9 cellular contexts compared by ENCODE assay signal in the genomic region with DNA sequence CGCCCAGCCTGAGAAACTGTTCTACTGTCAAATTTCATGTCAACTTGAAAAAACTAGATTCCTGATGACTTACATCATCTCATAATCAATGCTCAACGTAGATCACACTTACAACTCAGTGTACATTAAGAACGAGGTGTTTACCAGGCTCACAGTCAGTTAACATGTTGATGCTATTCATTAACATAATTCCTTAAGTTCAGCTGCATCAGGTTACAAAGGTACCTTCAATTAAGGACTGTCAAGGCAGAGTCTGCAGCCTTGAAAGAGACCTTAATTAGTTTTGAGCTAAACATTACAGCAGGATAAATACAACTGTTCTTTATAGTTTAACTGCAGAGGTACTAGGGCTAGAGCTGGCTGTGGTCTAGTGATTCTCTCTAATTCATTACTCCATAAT. TPM values are rescaled to one million over a fixed set of nuclear protein-coding genes. Genes with fewer than 3 reads are reported as not detected.
DNase-seq lines count a peak whose midpoint lies in the region; ATAC-seq and TF ChIP-seq lines count a peak whose summit lies in the region.
"Had no signal": no experiment of that assay in that cellular context is flagged by ENCODE, and none has a peak within 500 bp of the region (broad histone marks: within the 10 kb centered on the region; RNA-seq: fewer than 3 reads in every experiment).

No MANE protein-coding gene starts in this region.

- H3K14ac ChIP-seq in mesenchymal stem cell (ENCODE audit: low read length in 2 of 2), result no peak overlapping the region

- no peak overlapping the region for H3K4ac ChIP-seq in mesenchymal stem cell (ENCODE audit: low read depth in 1 of 2, low read length in 2 of 2)

- H3K27ac ChIP-seq in left ventricle myocardium inferior (replicated peaks) (peak overlapping the region; percentile 99), ascending aorta (peak overlapping the region; percentile 97 to 98), mesenchymal stem cell (ENCODE audit: low read length, poor library complexity, severe bottlenecking) (peak overlapping the region; percentile 12)

- no peak overlapping the region for H2AK5ac ChIP-seq in mesenchymal stem cell (ENCODE audit: low read length, severe bottlenecking)

- no peak overlapping the region for H4K91ac ChIP-seq in mesenchymal stem cell (ENCODE audit: low read length)

- H3K4me3 ChIP-seq in left ventricle myocardium inferior, result peak overlapping the region; percentile 79
- H3K4me3 ChIP-seq in ascending aorta, result peak overlapping the region; percentile 87 to 92
- peak overlapping the region in 1 of 2 experiments; percentile 87 for H3K4me3 ChIP-seq in mesenchymal stem cell (ENCODE audit: insufficient read depth in 1 of 2, low read depth in 1 of 2, low read length in 2 of 2)

- no peak overlapping the region for H3K23ac ChIP-seq in mesenchymal stem cell (ENCODE audit: low read length in 2 of 2)

- peaks cover 9% of the 10 kb centered on the region for H3K79me1 ChIP-seq in mesenchymal stem cell (replicated peaks; ENCODE audit: low read length, poor library complexity, severe bottlenecking)

- H4K8ac ChIP-seq in mesenchymal stem cell (ENCODE audit: low read length), result no peak overlapping the region

- WGBS in mesenchymal stem cell, result 10% methylated on average over 3 of the region's 3 CpGs

- no peak overlapping the region for H2BK15ac ChIP-seq in mesenchymal stem cell (ENCODE audit: low read depth, poor library complexity, severe bottlenecking)

- peak overlapping the region; percentile 61 for H3K4me2 ChIP-seq in mesenchymal stem cell (ENCODE audit: low read length, poor library complexity, severe bottlenecking)

- intact Hi-C loops in left ventricle myocardium inferior (cut with micrococcal nuclease) (no loop called here), left ventricle myocardium superior (cut with micrococcal nuclease) (loop anchor here (10.0 kb wide), 1 partner anchor 80 kb away; no protein-coding TSS in a partner anchor), ascending aorta (cut with DNase I) (loop anchor here (5.0 kb wide), 2 partner anchors 418 to 1248 kb away; partner anchors contain the start of gene PRKCA)

- H3K9ac ChIP-seq in mesenchymal stem cell (ENCODE audit: low read length), result peak overlapping the region; percentile 96

- TF ChIP-seq CTCF in left ventricle myocardium inferior (IDR thresholded peaks at IDR 0.05; ENCODE audit: borderline replicate concordance) (no peak), ascending aorta (IDR thresholded peaks at IDR 0.05) (no peak)

- ATAC-seq in left ventricle myocardium superior (no peak), GM21381 (IDR thresholded peaks at IDR 0.05; ENCODE audit: unreplicated experiment) (no peak)

- H3K36me3 ChIP-seq in left ventricle myocardium inferior, result peaks cover 34% of the 10 kb centered on the region
- peaks cover 30 to 35% of the 10 kb centered on the region in 2 donors for H3K36me3 ChIP-seq in ascending aorta
- peaks cover 14 to 38% of the 10 kb centered on the region in 2 experiments for H3K36me3 ChIP-seq in mesenchymal stem cell (ENCODE audit: control insufficient read depth in 1 of 2, insufficient read depth in 2 of 2, low read depth in 1 of 2, low read length in 2 of 2)

- no peak overlapping the region for H2BK120ac ChIP-seq in mesenchymal stem cell (ENCODE audit: low read depth, low read length)

- H2BK12ac ChIP-seq in mesenchymal stem cell (ENCODE audit: low read length in 2 of 2), result no peak overlapping the region

- no peak overlapping the region for H2AFZ ChIP-seq in mesenchymal stem cell (ENCODE audit: low read depth, low read length)

- no peak for DNase-seq in left ventricle myocardium inferior
- DNase-seq in left ventricle myocardium superior, result no peak
- DNase-seq in ascending aorta (ENCODE audit: low spot score in 2 of 2), result no peak
- no peak for DNase-seq in mesenchymal stem cell
- DNase-seq in GDM1 (lab: John Stamatoyannopoulos, UW), result no peak
- no peak for DNase-seq in COLO668 (lab: John Stamatoyannopoulos, UW; ENCODE audit: unreplicated experiment)
- DNase-seq in NCI-H187 treated with DMSO at 0.1 percent for 48 hours (lab: John Stamatoyannopoulos, UW), result no peak
- DNase-seq: NCI-H446 treated with DMSO at 0.1 percent for 48 hours had no signal

- H3K4me1 ChIP-seq in left ventricle myocardium inferior (peaks cover 87% of the 10 kb centered on the region), ascending aorta (peaks cover 0 to 39% of the 10 kb centered on the region in 2 donors), mesenchymal stem cell (ENCODE audit: control insufficient read depth, insufficient read depth, low read depth, low read length) (peaks cover 11% of the 10 kb centered on the region)

- no peak overlapping the region for H2BK5ac ChIP-seq in mesenchymal stem cell (ENCODE audit: low read depth, low read length, poor library complexity, severe bottlenecking)

- no peak overlapping the region for H3K18ac ChIP-seq in mesenchymal stem cell (ENCODE audit: low read depth in 1 of 2, low read length in 2 of 2)

- H3K27me3 ChIP-seq in left ventricle myocardium inferior (ENCODE audit: low read depth), result no peaks in the 10 kb centered on the region
- H3K27me3 ChIP-seq in ascending aorta, result no peaks in the 10 kb centered on the region
- H3K27me3 ChIP-seq in mesenchymal stem cell (ENCODE audit: control insufficient read depth in 1 of 2, insufficient read depth in 1 of 2, low read length in 2 of 2), result no peaks in the 10 kb centered on the region

- H3K9me3 ChIP-seq in left ventricle myocardium inferior (replicated peaks), result no peaks in the 10 kb centered on the region
- no peaks in the 10 kb centered on the region for H3K9me3 ChIP-seq in ascending aorta
- H3K9me3 ChIP-seq in mesenchymal stem cell (ENCODE audit: control insufficient read depth, low read length), result no peaks in the 10 kb centered on the region

RNA-seq across cellular contexts. Expression of gene GNA13, which starts 1.9 kb away (rescaled TPM):
- total RNA-seq in left ventricle myocardium inferior, result 19.7 TPM
- total RNA-seq in left ventricle myocardium superior, result 23.7 TPM
- 35.8 TPM for total RNA-seq in ascending aorta
- polyA plus RNA-seq in mesenchymal stem cell (2013, experiment 1 of 2), result 45.4 TPM
- polyA plus RNA-seq in mesenchymal stem cell (2013, experiment 2 of 2), result 47.9 TPM

Comparison
In these comparisons a context has a peak if more than half of its experiments do, and no peak if none do; other contexts are left out.
1. H3K27ac ChIP-seq: peak in every context shown above with its lines; median percentile 99 in left ventricle myocardium inferior; 98 in ascending aorta; 12 in mesenchymal stem cell.